In genomic region chr6:43221046-43221773, GRCh38 we compare ENCODE assay signal across 10 cellular contexts. TPM values are rescaled to one million over a fixed set of nuclear protein-coding genes. Genes with fewer than 3 reads are reported as not detected.
DNase-seq lines count a peak whose midpoint lies in the region; ATAC-seq, FAIRE-seq and TF ChIP-seq lines count a peak whose summit lies in the region.
"Had no signal": no experiment of that assay in that cellular context is flagged by ENCODE, and none has a peak within 500 bp of the region (broad histone marks: within the 10 kb centered on the region; RNA-seq: fewer than 3 reads in every experiment).

No MANE protein-coding gene starts in this region.

- POLR2A ChIA-PET in PC-3 (lab: Charles Lee; ENCODE audit: unreplicated experiment) = no interaction called here

- H3K4me3 Mint-ChIP-seq in T-helper 2 cell treated with Interferon-gamma antibody and Interleukin-4, amounts not matched to agents 5 μg/mL and 100 μg/mL, for 36 hours = no peak overlapping the region

- no peaks in the 10 kb centered on the region for H3K9me3 Mint-ChIP-seq in T-helper 2 cell treated with Interferon-gamma antibody and Interleukin-4, amounts not matched to agents 5 μg/mL and 100 μg/mL, for 36 hours

- H3F3A ChIP-seq in PC-3 (ENCODE audit: low read length, unreplicated experiment) = no peaks in the 10 kb centered on the region

- H3K9me3 ChIP-seq in PC-3 (ENCODE audit: low read length) = no peaks in the 10 kb centered on the region

- peaks cover 29% of the 10 kb centered on the region for H3K36me3 Mint-ChIP-seq in T-helper 2 cell treated with Interferon-gamma antibody and Interleukin-4, amounts not matched to agents 5 μg/mL and 100 μg/mL, for 36 hours (ENCODE audit: low read depth)

- CTCF ChIA-PET in PC-3 (lab: Charles Lee) = no interaction called here

- H3K4me1 ChIP-seq in PC-3 (ENCODE audit: insufficient read depth, low read length) = 0 out of 2 replicates have a peak, but pooled peaks cover 3% of the 10 kb centered on the region

- BruUV-seq in PC-3 (replicated peaks; lab: Mats Ljungman, UMichigan) = no TSS peak

- H3K4me2 ChIP-seq in PC-3 (ENCODE audit: low read length) = no peak overlapping the region

- H3K27ac ChIP-seq in PC-3 (ENCODE audit: low read length) = no peak overlapping the region
- peak overlapping the region; percentile 7 for H3K27ac ChIP-seq in cingulate gyrus (ENCODE audit: low read depth, low read length)

- H3K27me3 Mint-ChIP-seq in T-helper 2 cell treated with Interferon-gamma antibody and Interleukin-4, amounts not matched to agents 5 μg/mL and 100 μg/mL, for 36 hours (ENCODE audit: low read depth) = no peaks in the 10 kb centered on the region

- H3K27ac Mint-ChIP-seq in T-helper 2 cell treated with Interferon-gamma antibody and Interleukin-4, amounts not matched to agents 5 μg/mL and 100 μg/mL, for 36 hours = peak overlapping the region; percentile 61

- DNase-seq in T-helper 2 cell treated with Interferon-gamma antibody and Interleukin-4, amounts not matched to agents 5 μg/mL and 100 μg/mL, for 36 hours (ENCODE audit: low spot score) = no peak
- DNase-seq in T-helper 2 cell (no peak), PC-3 (no peak), pons (ENCODE audit: low spot score) (peak; percentile 26), urothelium cell line (ENCODE audit: low spot score) (no peak)
- DNase-seq: RPMI8226 had no signal

- TF ChIP-seq CTCF in PC-3 (conservative IDR thresholded peaks at IDR 0.05; ENCODE audit: low read depth, low read length) = no peak

- intact Hi-C loops in PC-3 (cut with micrococcal nuclease) = no loop called here

- no peak overlapping the region for H3K4me3 ChIP-seq in PC-3 (ENCODE audit: low read length)

- H3K79me2 ChIP-seq in PC-3 (ENCODE audit: low read length) = no peaks in the 10 kb centered on the region

- no peaks in the 10 kb centered on the region for H3K9me2 ChIP-seq in PC-3 (replicated peaks; ENCODE audit: low read length)

- H4K20me1 ChIP-seq in PC-3 (ENCODE audit: low read length) = no peaks in the 10 kb centered on the region

- ATAC-seq in PC-3 (peak; percentile 46), GM18909 (IDR thresholded peaks at IDR 0.05; ENCODE audit: poor library complexity, unreplicated experiment) (no peak), GM18873 (IDR thresholded peaks at IDR 0.05; ENCODE audit: low FRiP score, unreplicated experiment) (no peak)
- ATAC-seq: activated CD4-positive, CD25-positive, alpha-beta regulatory T cell treated with anti-CD3 and anti-CD28 coated beads, Interleukin-2, amount 50 U/mL, for 24 hours had no signal

- no peak for FAIRE-seq in urothelium cell line (lab: Jason Lieb, UNC)

- no peaks in the 10 kb centered on the region for H3K36me3 ChIP-seq in PC-3 (ENCODE audit: low read depth, low read length)

- no peak overlapping the region for H2AFZ ChIP-seq in PC-3 (ENCODE audit: low read length)

- no peak overlapping the region for H3K9ac ChIP-seq in PC-3 (ENCODE audit: low read length)

- peaks cover 16% of the 10 kb centered on the region for H3K4me1 Mint-ChIP-seq in T-helper 2 cell treated with Interferon-gamma antibody and Interleukin-4, amounts not matched to agents 5 μg/mL and 100 μg/mL, for 36 hours (ENCODE audit: low read depth)

- no peaks in the 10 kb centered on the region for H3K27me3 ChIP-seq in PC-3 (ENCODE audit: low read length)

RNA-seq across cellular contexts. Expression of gene DNPH1, which starts 8.1 kb away (rescaled TPM):
- total RNA-seq in PC-3 (2014; rRNA removed) = 128 and 176 TPM in 2 replicates

RNA-seq across cellular contexts. Expression of gene TTBK1, which starts 22.1 kb away (rescaled TPM):
- not detected in 2 replicates for total RNA-seq in PC-3 (2014; rRNA removed)

RNA-seq across cellular contexts. Expression of gene CUL9, which starts 39.2 kb away (rescaled TPM):
- total RNA-seq in PC-3 (2014; rRNA removed) = 30.4 and 43.8 TPM in 2 replicates

RNA-seq across cellular contexts. Expression of gene SRF, which starts 50.1 kb away (rescaled TPM):
- total RNA-seq in PC-3 (2014; rRNA removed) = 35.0 and 44.3 TPM in 2 replicates
